9 cellular contexts compared by ENCODE assay signal in genomic region chr17:79779088-79779529, GRCh38. TPM values are rescaled to one million over a fixed set of nuclear protein-coding genes. Genes with fewer than 3 reads are reported as not detected.
A peak's percentile ranks its signal among the peaks of the same experiment; 100 is the strongest.
DNase-seq lines count a peak whose midpoint lies in the region; ATAC-seq and TF ChIP-seq lines count a peak whose summit lies in the region.
"Had no signal": no experiment of that assay in that cellular context is flagged by ENCODE, and none has a peak within 500 bp of the region (broad histone marks: within the 10 kb centered on the region; RNA-seq: fewer than 3 reads in every experiment).

No MANE protein-coding gene starts in this region.

- intact Hi-C loops in CD4-positive, alpha-beta T cell (cut with DNase I, micrococcal nuclease), result loop anchor here in 1 of 2 experiments (2.0 kb wide), 1 partner anchor 18 kb away; the partner anchor contains the start of gene CBX8
- intact Hi-C loops in natural killer cell (cut with micrococcal nuclease), result no loop called here

- H3K4me3 Mint-ChIP-seq in CD4-positive, alpha-beta T cell, result peak overlapping the region; percentile 85
- H3K4me3 Mint-ChIP-seq in natural killer cell, result peak overlapping the region; percentile 91

- ATAC-seq in CD4-positive, alpha-beta T cell (ENCODE audit: poor library complexity), result no peak
- no peak for ATAC-seq in natural killer cell
- no peak for ATAC-seq in GM18861 (IDR thresholded peaks at IDR 0.05; ENCODE audit: unreplicated experiment)
- ATAC-seq in GM18870 (IDR thresholded peaks at IDR 0.05; ENCODE audit: unreplicated experiment), result no peak
- no peak for ATAC-seq in HG02571 (IDR thresholded peaks at IDR 0.05; ENCODE audit: unreplicated experiment)

- TF ChIP-seq CTCF in CD4-positive, alpha-beta T cell (IDR thresholded peaks at IDR 0.05), result no peak
- TF ChIP-seq CTCF in cardiac fibroblast (IDR thresholded peaks at IDR 0.05; ENCODE audit: low read depth, low read length) (no peak), natural killer cell (IDR thresholded peaks at IDR 0.05) (no peak)

- no peak overlapping the region for H2AFZ ChIP-seq in Karpas-422 (ENCODE audit: low read length)

- no peaks in the 10 kb centered on the region for H3K36me3 Mint-ChIP-seq in CD4-positive, alpha-beta T cell (ENCODE audit: low read depth)
- no peaks in the 10 kb centered on the region for H3K36me3 Mint-ChIP-seq in natural killer cell

- peaks cover 77% of the 10 kb centered on the region for H3K27me3 ChIP-seq in CD4-positive, alpha-beta T cell (ENCODE audit: control insufficient read depth, insufficient read depth, low read length)
- no peaks in the 10 kb centered on the region for H3K27me3 ChIP-seq in Karpas-422 (ENCODE audit: low read length)

- H3K9me3 Mint-ChIP-seq in CD4-positive, alpha-beta T cell, result no peaks in the 10 kb centered on the region
- no peaks in the 10 kb centered on the region for H3K9me3 Mint-ChIP-seq in natural killer cell

- no peaks in the 10 kb centered on the region for H3K36me3 ChIP-seq in Karpas-422 (ENCODE audit: insufficient read depth, low read length)

- no peak overlapping the region for H3K27ac ChIP-seq in CD4-positive, alpha-beta T cell (ENCODE audit: low read depth, low read length)
- H3K27ac ChIP-seq in Karpas-422 (ENCODE audit: low read length), result no peak overlapping the region

- H3K79me2 ChIP-seq in Karpas-422 (ENCODE audit: low read length), result no peaks in the 10 kb centered on the region

- DNase-seq in CD4-positive, alpha-beta T cell, result no peak
- no peak for DNase-seq in Karpas-422
- no peak for DNase-seq in cardiac fibroblast (ENCODE audit: low read depth in 2 of 2)
- no peak for DNase-seq in natural killer cell
- no peak for DNase-seq in putamen (ENCODE audit: low spot score)

- CTCF ChIA-PET in CD4-positive, alpha-beta T cell (lab: Charles Lee), result interaction anchor here (1.2 kb wide), 1 partner anchor 61 kb away, joined by 8 read pairs; no protein-coding TSS in a partner anchor

- H3K9me3 ChIP-seq in CD4-positive, alpha-beta T cell (ENCODE audit: control insufficient read depth, low read length), result no peaks in the 10 kb centered on the region
- no peaks in the 10 kb centered on the region for H3K9me3 ChIP-seq in Karpas-422 (ENCODE audit: low read length)

- POLR2A ChIA-PET in CD4-positive, alpha-beta T cell (lab: Charles Lee), result interaction anchor here (1.0 to 1.7 kb wide), 4 partner anchors 10 to 59 kb away, joined by 3 to 8 read pairs (median 4); partner anchors contain the start of gene CBX8

- no peaks in the 10 kb centered on the region for H3K9me2 ChIP-seq in Karpas-422 (replicated peaks; ENCODE audit: insufficient read depth, low read length)

- H3K27me3 Mint-ChIP-seq in CD4-positive, alpha-beta T cell, result peaks cover 82% of the 10 kb centered on the region
- peaks cover 64 to 66% of the 10 kb centered on the region in 2 donors for H3K27me3 Mint-ChIP-seq in natural killer cell (ENCODE audit: low read depth in 2 of 2)

- peak overlapping the region; percentile 88 for H3K4me3 ChIP-seq in Karpas-422 (ENCODE audit: low read length)
- H3K4me3 ChIP-seq in cardiac fibroblast (replicated peaks in 1 of 2; ENCODE audit: low read depth in 2 of 2, low read length in 2 of 2), result peak overlapping the region; percentile 35 to 64

- peaks cover 27% of the 10 kb centered on the region for H3K4me1 Mint-ChIP-seq in CD4-positive, alpha-beta T cell (ENCODE audit: low read depth)
- peaks cover 13% of the 10 kb centered on the region in 2 donors for H3K4me1 Mint-ChIP-seq in natural killer cell

- H3K4me1 ChIP-seq in Karpas-422 (ENCODE audit: low read length), result peaks cover 14% of the 10 kb centered on the region

- H3K4me2 ChIP-seq in Karpas-422 (ENCODE audit: low read depth, low read length, poor library complexity, severe bottlenecking), result peak overlapping the region; percentile 55

- H4K20me1 ChIP-seq in Karpas-422 (ENCODE audit: insufficient read depth, low read depth, low read length), result peaks cover 10% of the 10 kb centered on the region

- H3K9ac ChIP-seq in Karpas-422 (ENCODE audit: low read length), result peak overlapping the region; percentile 82

- H3K27ac Mint-ChIP-seq in CD4-positive, alpha-beta T cell, result peak overlapping the region; percentile 27
- H3K27ac Mint-ChIP-seq in natural killer cell, result peak overlapping the region; percentile 69 to 84

RNA-seq across cellular contexts. Expression of gene CBX2, which starts 1.2 kb away (rescaled TPM):
- total RNA-seq in CD4-positive, alpha-beta T cell, result under 1 TPM in 1 of 2 experiments, not detected in 1; 0.31 TPM
- 4.8 and 8.4 TPM in 2 replicates for total RNA-seq in Karpas-422 (2014; rRNA removed; shearing (Covaris generic); ENCODE audit: low replicate concordance)
- total RNA-seq in natural killer cell, result 1 to 10 TPM in 1 of 3 donors, under 1 TPM in 1, not detected in 1; 0.18 to 1.3 TPM

RNA-seq across cellular contexts. Expression of gene CBX8, which starts 17.8 kb away (rescaled TPM):
- 1 to 10 TPM; 5.3 to 6.5 TPM for total RNA-seq in CD4-positive, alpha-beta T cell
- 8.0 and 26.4 TPM in 2 replicates for total RNA-seq in Karpas-422 (2014; rRNA removed; shearing (Covaris generic); ENCODE audit: low replicate concordance)
- total RNA-seq in natural killer cell, result 1 to 10 TPM; 4.0 to 6.4 (median 5.8) TPM

RNA-seq across cellular contexts. Expression of gene ENPP7, which starts 48.4 kb away (rescaled TPM):
- not detected for total RNA-seq in CD4-positive, alpha-beta T cell
- total RNA-seq in Karpas-422 (2014; rRNA removed; shearing (Covaris generic); ENCODE audit: low replicate concordance), result 0.07 TPM in 1 of 2 replicates, not detected in the other
- total RNA-seq in natural killer cell, result under 1 TPM in 1 of 3 donors, not detected in 2; 0.95 TPM
- total RNA-seq: frontal cortex had no signal
